15 cellular contexts compared by ENCODE assay signal in the genomic region with DNA sequence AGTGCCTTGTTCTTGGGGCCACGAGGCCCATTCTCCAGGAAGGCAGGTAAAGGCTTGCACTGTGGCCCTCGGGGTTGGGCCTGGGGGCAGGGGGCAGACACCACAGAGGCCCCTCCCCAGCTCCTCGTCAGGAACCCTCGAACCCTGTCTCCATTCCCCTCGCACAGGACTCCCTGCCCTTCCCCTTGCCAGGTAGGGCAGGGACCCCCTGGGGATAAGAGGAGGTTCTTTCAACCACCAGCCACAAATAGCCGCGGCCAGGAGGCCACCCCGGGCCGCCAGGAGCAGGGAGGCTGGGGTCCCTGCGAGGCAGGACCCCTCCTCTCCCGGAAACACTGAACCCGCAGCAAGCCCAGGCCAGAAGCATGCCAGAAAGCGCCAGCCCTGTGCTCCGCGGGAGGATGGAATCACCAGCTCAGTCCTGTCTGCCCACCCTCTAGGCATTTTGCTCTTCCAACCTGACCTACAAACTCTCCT. TPM values are rescaled to one million over a fixed set of nuclear protein-coding genes. Genes with fewer than 3 reads are reported as not detected.
DNase-seq lines count a peak whose midpoint lies in the region; ATAC-seq, FAIRE-seq and TF ChIP-seq lines count a peak whose summit lies in the region.
"Had no signal": no experiment of that assay in that cellular context is flagged by ENCODE, and none has a peak within 500 bp of the region (broad histone marks: within the 10 kb centered on the region; RNA-seq: fewer than 3 reads in every experiment).

No MANE protein-coding gene starts in this region.

- H3K27me3 ChIP-seq in CD8-positive, alpha-beta T cell (ENCODE audit: insufficient read depth, low read length) = peaks cover 17% of the 10 kb centered on the region
- peaks cover 24% of the 10 kb centered on the region for H3K27me3 ChIP-seq in iPS-15b (ENCODE audit: control insufficient read depth, insufficient read depth, low read length)
- H3K27me3 ChIP-seq in small intestine (ENCODE audit: control insufficient read depth in 2 of 2, insufficient read depth in 2 of 2, low read length in 2 of 2) = peaks cover 0 to 13% of the 10 kb centered on the region in 2 donors

- H3K36me3 Mint-ChIP-seq in CD8-positive, alpha-beta T cell = no peaks in the 10 kb centered on the region
- H3K36me3 Mint-ChIP-seq in brain (no peaks in the 10 kb centered on the region), progenitor cell of endocrine pancreas (ENCODE audit: insufficient read depth) (no peaks in the 10 kb centered on the region)
- H3K36me3 Mint-ChIP-seq in stimulated activated naive B cell treated with anti-CD40 and anti-IgM and Interleukin-4, amounts not matched to agents 10 μg/mL and 1 μg/mL and 100 μg/mL, for 72 hours = peaks cover 0 to 2% of the 10 kb centered on the region in 2 donors
- peaks cover 2% of the 10 kb centered on the region for H3K36me3 Mint-ChIP-seq in effector memory CD8-positive, alpha-beta T cell (ENCODE audit: insufficient read depth)
- H3K36me3 Mint-ChIP-seq: immature natural killer cell; naive thymus-derived CD8-positive, alpha-beta T cell had no signal

- FAIRE-seq in small intestine (lab: Jason Lieb, UNC) = no peak

- DNase-seq in CD8-positive, alpha-beta T cell = no peak
- DNase-seq in progenitor cell of endocrine pancreas (ENCODE audit: low spot score, unreplicated experiment) (no peak), small intestine (no peak)
- DNase-seq in central memory CD4-positive, alpha-beta T cell = no peak
- no peak for DNase-seq in stimulated activated naive B cell treated with anti-CD40 and anti-IgM and Interleukin-4, amounts not matched to agents 10 μg/mL and 1 μg/mL and 100 μg/mL, for 72 hours
- no peak for DNase-seq in effector memory CD8-positive, alpha-beta T cell
- DNase-seq: activated CD4-positive, alpha-beta T cell treated with anti-CD3 and anti-CD28 coated beads, Interleukin-2, amount 50 U/mL, for 4 hours; immature natural killer cell; naive thymus-derived CD8-positive, alpha-beta T cell; NCI-H345 had no signal

- CTCF ChIA-PET in CD8-positive, alpha-beta T cell (lab: Charles Lee) = interaction anchor here (1.1 kb wide), 1 partner anchor 64 kb away, joined by 3 read pairs; no protein-coding TSS in a partner anchor

- H3K4me1 ChIP-seq in CD8-positive, alpha-beta T cell (ENCODE audit: insufficient read depth, low read length) = no peaks in the 10 kb centered on the region
- H3K4me1 ChIP-seq in iPS-15b (ENCODE audit: control insufficient read depth, insufficient read depth, low read length) (no peaks in the 10 kb centered on the region), small intestine (ENCODE audit: control insufficient read depth in 2 of 2, insufficient read depth in 1 of 2, low read depth in 1 of 2, low read length in 1 of 2) (no peaks in the 10 kb centered on the region)

- ATAC-seq in CD8-positive, alpha-beta T cell = no peak
- no peak for ATAC-seq in stimulated activated naive B cell treated with anti-CD40 and anti-IgM and Interleukin-4, amounts not matched to agents 10 μg/mL and 1 μg/mL and 100 μg/mL, for 72 hours (replicated peaks)
- ATAC-seq in effector memory CD8-positive, alpha-beta T cell (replicated peaks) = no peak
- ATAC-seq: activated T-helper 17 cell treated with anti-CD3 and anti-CD28 coated beads, Interleukin-2, amount 50 U/mL, for 72 hours; Panc1 had no signal

- no peak overlapping the region for H3K4me3 ChIP-seq in CD8-positive, alpha-beta T cell (ENCODE audit: low read depth, low read length)
- H3K4me3 ChIP-seq in iPS-15b (ENCODE audit: low read depth, low read length) (peak overlapping the region; percentile 58), small intestine (ENCODE audit: low read depth in 1 of 2, low read length in 2 of 2) (peak overlapping the region in 1 of 2 donors; percentile 10)

- H3K4me1 Mint-ChIP-seq in CD8-positive, alpha-beta T cell (ENCODE audit: low read depth) = peaks cover 2% of the 10 kb centered on the region
- H3K4me1 Mint-ChIP-seq in brain = peaks cover 5% of the 10 kb centered on the region
- peaks cover 1% of the 10 kb centered on the region for H3K4me1 Mint-ChIP-seq in progenitor cell of endocrine pancreas (ENCODE audit: low read depth)
- peaks cover 0 to 2% of the 10 kb centered on the region in 2 donors for H3K4me1 Mint-ChIP-seq in stimulated activated naive B cell treated with anti-CD40 and anti-IgM and Interleukin-4, amounts not matched to agents 10 μg/mL and 1 μg/mL and 100 μg/mL, for 72 hours
- H3K4me1 Mint-ChIP-seq in effector memory CD8-positive, alpha-beta T cell (ENCODE audit: low read depth in 2 of 2) = peaks cover 0 to 2% of the 10 kb centered on the region in 2 donors
- H3K4me1 Mint-ChIP-seq: activated T-helper 17 cell treated with anti-CD3 and anti-CD28 coated beads, Interleukin-2, amount 50 U/mL, for 72 hours had no signal

- TF ChIP-seq CTCF in CD8-positive, alpha-beta T cell (IDR thresholded peaks at IDR 0.05) = no peak
- TF ChIP-seq CTCF in brain (conservative IDR thresholded peaks at IDR 0.05) (no peak), progenitor cell of endocrine pancreas (IDR thresholded peaks at IDR 0.05; ENCODE audit: unreplicated experiment) (no peak)

- POLR2A ChIA-PET in CD8-positive, alpha-beta T cell (lab: Charles Lee) = interaction anchor here (0.6 kb wide), 1 partner anchor 1546 kb away, joined by 4 read pairs; no protein-coding TSS in a partner anchor

- H3K9ac ChIP-seq in iPS-15b (ENCODE audit: low read depth, low read length) = no peak overlapping the region

- 54 to 66% (median 63%) methylated on average over 12 to 15 of the region's 15 CpGs for WGBS in small intestine, 3 donors

- no peak overlapping the region for H3K27ac ChIP-seq in CD8-positive, alpha-beta T cell (ENCODE audit: low read depth, low read length)
- H3K27ac ChIP-seq in small intestine (ENCODE audit: low read depth in 1 of 2, low read length in 1 of 2) = no peak overlapping the region

- H3K4me3 Mint-ChIP-seq in CD8-positive, alpha-beta T cell = peak overlapping the region; percentile 8
- H3K4me3 Mint-ChIP-seq in brain (peak overlapping the region; percentile 32 to 67 (median 58)), progenitor cell of endocrine pancreas (ENCODE audit: low read depth) (peak overlapping the region; percentile 59)
- peak overlapping the region in 1 of 2 donors; percentile 14 for H3K4me3 Mint-ChIP-seq in stimulated activated naive B cell treated with anti-CD40 and anti-IgM and Interleukin-4, amounts not matched to agents 10 μg/mL and 1 μg/mL and 100 μg/mL, for 72 hours
- no peak overlapping the region for H3K4me3 Mint-ChIP-seq in effector memory CD8-positive, alpha-beta T cell
- H3K4me3 Mint-ChIP-seq: immature natural killer cell had no signal

- H3K27ac Mint-ChIP-seq in CD8-positive, alpha-beta T cell = no peak overlapping the region
- H3K27ac Mint-ChIP-seq in brain = peak overlapping the region in 1 of 5 experiments; percentile 85
- no peak overlapping the region for H3K27ac Mint-ChIP-seq in progenitor cell of endocrine pancreas
- H3K27ac Mint-ChIP-seq in stimulated activated naive B cell treated with anti-CD40 and anti-IgM and Interleukin-4, amounts not matched to agents 10 μg/mL and 1 μg/mL and 100 μg/mL, for 72 hours = no peak overlapping the region
- H3K27ac Mint-ChIP-seq in effector memory CD8-positive, alpha-beta T cell = no peak overlapping the region
- H3K27ac Mint-ChIP-seq: activated T-helper 17 cell treated with anti-CD3 and anti-CD28 coated beads, Interleukin-2, amount 50 U/mL, for 72 hours; immature natural killer cell; naive thymus-derived CD8-positive, alpha-beta T cell had no signal

- intact Hi-C loops in CD8-positive, alpha-beta T cell (cut with DNase I, micrococcal nuclease) = no loop called here

- H3K9me3 ChIP-seq in CD8-positive, alpha-beta T cell (ENCODE audit: low read length) = no peaks in the 10 kb centered on the region
- H3K9me3 ChIP-seq in iPS-15b (ENCODE audit: control insufficient read depth, insufficient read depth, low read length) (no peaks in the 10 kb centered on the region), small intestine (ENCODE audit: control insufficient read depth, low read depth) (no peaks in the 10 kb centered on the region)

- H3K9me3 Mint-ChIP-seq in CD8-positive, alpha-beta T cell = no peaks in the 10 kb centered on the region
- peaks cover 0 to 2% (median 0%) of the 10 kb centered on the region in 5 experiments for H3K9me3 Mint-ChIP-seq in brain
- no peaks in the 10 kb centered on the region for H3K9me3 Mint-ChIP-seq in progenitor cell of endocrine pancreas (ENCODE audit: low read depth)
- no peaks in the 10 kb centered on the region for H3K9me3 Mint-ChIP-seq in stimulated activated naive B cell treated with anti-CD40 and anti-IgM and Interleukin-4, amounts not matched to agents 10 μg/mL and 1 μg/mL and 100 μg/mL, for 72 hours
- no peaks in the 10 kb centered on the region for H3K9me3 Mint-ChIP-seq in effector memory CD8-positive, alpha-beta T cell
- H3K9me3 Mint-ChIP-seq: activated T-helper 17 cell treated with anti-CD3 and anti-CD28 coated beads, Interleukin-2, amount 50 U/mL, for 72 hours had no signal

- peaks cover 34% of the 10 kb centered on the region for H3K27me3 Mint-ChIP-seq in CD8-positive, alpha-beta T cell (ENCODE audit: low read depth)
- peaks cover 25% of the 10 kb centered on the region for H3K27me3 Mint-ChIP-seq in brain
- H3K27me3 Mint-ChIP-seq in progenitor cell of endocrine pancreas = peaks cover 48% of the 10 kb centered on the region
- H3K27me3 Mint-ChIP-seq in stimulated activated naive B cell treated with anti-CD40 and anti-IgM and Interleukin-4, amounts not matched to agents 10 μg/mL and 1 μg/mL and 100 μg/mL, for 72 hours = peaks cover 30 to 61% of the 10 kb centered on the region in 2 donors
- H3K27me3 Mint-ChIP-seq in effector memory CD8-positive, alpha-beta T cell = peaks cover 53 to 91% of the 10 kb centered on the region in 2 donors

- no peaks in the 10 kb centered on the region for H3K36me3 ChIP-seq in CD8-positive, alpha-beta T cell (ENCODE audit: insufficient read depth, low read length)
- H3K36me3 ChIP-seq in iPS-15b (ENCODE audit: control insufficient read depth, insufficient read depth, low read length) (no peaks in the 10 kb centered on the region), small intestine (ENCODE audit: control insufficient read depth in 2 of 2, insufficient read depth in 2 of 2, low read length in 2 of 2) (no peaks in the 10 kb centered on the region)

RNA-seq across cellular contexts. Expression of gene SLC47A1, which starts 45.6 kb away (rescaled TPM):
- not detected for total RNA-seq in CD8-positive, alpha-beta T cell
- polyA plus RNA-seq in brain (ENCODE audit: insufficient read depth, low read depth, low replicate concordance) = 1.2 TPM
- total RNA-seq in progenitor cell of endocrine pancreas = 1.1 and 2.3 TPM in 2 replicates
- polyA plus RNA-seq in small intestine = under 1 TPM in 1 of 3 donors, not detected in 2; 0.43 TPM
- total RNA-seq: naive thymus-derived CD8-positive, alpha-beta T cell; T-helper 2 cell treated with Interferon-gamma antibody and Interleukin-4, amounts not matched to agents 100 ng/mL and 5 ng/mL, for 36 hours had no signal

Comparison
In these comparisons a context has a peak if more than half of its experiments do, and no peak if none do; other contexts are left out.
1. H3K4me3 Mint-ChIP-seq: peak in CD8-positive, alpha-beta T cell (single experiment), brain (5 of 5) and progenitor cell of endocrine pancreas (single experiment); none in effector memory CD8-positive, alpha-beta T cell (0 of 2).